8 cellular contexts compared by ENCODE assay signal in the genomic region with DNA sequence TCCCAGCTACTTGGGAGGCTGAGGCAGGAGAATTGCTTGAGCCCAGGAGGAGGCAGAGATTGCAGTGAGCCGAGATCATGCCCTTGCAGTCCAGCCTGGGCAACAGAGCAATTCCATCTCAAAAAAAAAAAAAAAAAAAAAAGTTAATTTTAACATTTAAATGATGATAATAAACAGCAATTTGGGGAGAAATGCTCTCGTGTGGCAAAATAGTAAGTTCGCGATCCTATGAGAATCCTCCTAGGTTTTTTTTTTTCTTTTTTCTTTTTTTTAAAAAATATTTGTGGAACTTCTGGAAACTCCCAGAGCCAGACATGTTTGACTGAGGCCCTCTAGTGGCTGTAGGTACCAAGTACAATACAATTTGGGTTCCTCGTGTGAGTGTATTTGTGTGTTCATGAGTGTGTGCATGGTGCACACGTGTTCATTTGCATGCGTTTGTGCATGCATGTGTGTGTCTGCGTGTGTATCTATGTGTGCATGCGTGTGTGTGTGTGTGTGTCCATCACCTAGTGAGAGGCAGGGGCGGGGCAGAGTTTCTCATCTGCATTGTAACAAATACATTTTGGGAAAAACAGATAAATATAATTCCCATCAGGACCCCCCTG. TPM values are rescaled to one million over a fixed set of nuclear protein-coding genes. Genes with fewer than 3 reads are reported as not detected.
DNase-seq lines count a peak whose midpoint lies in the region; ATAC-seq, FAIRE-seq and TF ChIP-seq lines count a peak whose summit lies in the region.

No MANE protein-coding gene starts in this region.

- POLR2A ChIA-PET in A549 (lab: Yijun Ruan, JAX), result no interaction called here

- intact Hi-C loops in transverse colon (cut with DNase I; ENCODE audit: low total_unique reads), result no loop called here

- 3% methylated on average over 10 of the region's 10 CpGs for WGBS in A549 (ENCODE audit: missing lambda C conversion rate)
- WGBS in lung, 2 donors, result 9 to 10% methylated on average over 10 of the region's 10 CpGs
- WGBS in transverse colon (ENCODE audit: low coverage in 1 of 2), 2 donors, result 7% methylated on average over 9 to 10 of the region's 10 CpGs

- H3K9me3 Mint-ChIP-seq in T-helper 2 cell treated with Interferon-gamma antibody and Interleukin-4, amounts not matched to agents 5 μg/mL and 100 μg/mL, for 36 hours, result no peaks in the 10 kb centered on the region

- H3K27me3 ChIP-seq in lung (ENCODE audit: control insufficient read depth, insufficient read depth) (no peaks in the 10 kb centered on the region), transverse colon (peaks cover 4% of the 10 kb centered on the region)

- H3K4me3 ChIP-seq in A549 (no peak overlapping the region), lung (no peak overlapping the region), transverse colon (no peak overlapping the region)

- H3K36me3 Mint-ChIP-seq in T-helper 2 cell treated with Interferon-gamma antibody and Interleukin-4, amounts not matched to agents 5 μg/mL and 100 μg/mL, for 36 hours (ENCODE audit: low read depth), result no peaks in the 10 kb centered on the region

- H3K4me3 Mint-ChIP-seq in T-helper 2 cell treated with Interferon-gamma antibody and Interleukin-4, amounts not matched to agents 5 μg/mL and 100 μg/mL, for 36 hours, result no peak overlapping the region

- H3K9me3 ChIP-seq in A549, result no peaks in the 10 kb centered on the region
- H3K9me3 ChIP-seq in lung (ENCODE audit: control insufficient read depth in 2 of 2, insufficient read depth in 1 of 2, low read length in 1 of 2), result peaks cover 0 to 3% of the 10 kb centered on the region in 2 donors
- no peaks in the 10 kb centered on the region for H3K9me3 ChIP-seq in transverse colon

- H3K27me3 Mint-ChIP-seq in T-helper 2 cell treated with Interferon-gamma antibody and Interleukin-4, amounts not matched to agents 5 μg/mL and 100 μg/mL, for 36 hours (ENCODE audit: low read depth), result peaks cover 4% of the 10 kb centered on the region

- ATAC-seq in A549 (peak; percentile 62 to 68; a peak in 5 of 6 replicates), lung (ENCODE audit: insufficient read depth, low FRiP score) (no peak), GM18858 (IDR thresholded peaks at IDR 0.05; ENCODE audit: unreplicated experiment) (no peak)

- H3K4me1 ChIP-seq in A549 (peaks cover 8% of the 10 kb centered on the region; the same call in 1 of the 3 replicates), lung (ENCODE audit: control insufficient read depth in 2 of 2, insufficient read depth in 2 of 2, low read length in 2 of 2) (no peaks in the 10 kb centered on the region), transverse colon (peaks cover 0 to 16% (median 12%) of the 10 kb centered on the region in 4 donors)

- H3K4me2 ChIP-seq in A549, result peak overlapping the region; percentile 47; the same call in 2 of the 3 replicates

- TF ChIP-seq POLR2A in A549 (IDR thresholded peaks at IDR 0.05; ENCODE audit: low read length) (no peak), transverse colon (IDR thresholded peaks at IDR 0.05) (no peak)

- TF ChIP-seq CTCF in A549 (IDR thresholded peaks at IDR 0.05) (peak; percentile 60), lung (IDR thresholded peaks at IDR 0.05; ENCODE audit: control extremely low read depth, extremely low read depth) (peak; percentile 68), transverse colon (IDR thresholded peaks at IDR 0.05) (peak; percentile 74 to 88 (median 82))

- peak; percentile 39 to 79 for DNase-seq in A549 (ENCODE audit: low read depth in 1 of 2, low spot score in 1 of 2)
- DNase-seq in GDM1 (lab: John Stamatoyannopoulos, UW), result peak; percentile 42
- DNase-seq in NCI-H1105 treated with DMSO at 0.1 percent for 48 hours (lab: John Stamatoyannopoulos, UW), result peak; percentile 80
- DNase-seq in T-helper 2 cell treated with Interferon-gamma antibody and Interleukin-4, amounts not matched to agents 5 μg/mL and 100 μg/mL, for 36 hours (ENCODE audit: low spot score), result peak; percentile 23
- DNase-seq in dermis microvascular lymphatic vessel endothelial cell (ENCODE audit: low read depth in 2 of 2), result peak; percentile 73 to 81
- no peak for DNase-seq in lung (ENCODE audit: low spot score)
- DNase-seq in transverse colon, result no peak

- H3K27ac ChIP-seq in A549, result no peak overlapping the region
- no peak overlapping the region for H3K27ac ChIP-seq in lung (ENCODE audit: low read depth in 1 of 2, low read length in 1 of 2)
- H3K27ac ChIP-seq in transverse colon, result no peak overlapping the region

- in situ Hi-C loops in transverse colon (cut with MboI; ENCODE audit: low pct_ligation_motif_present in 1 of 4, low pct_unique_long_range_greater_than_20kb in 1 of 4, low sequenced_read_pairs in 3 of 4), result loop anchor here in 2 of 4 donors (25.0 kb wide), 1 partner anchor 104 kb away; the partner anchor contains the start of gene PEAK3 (in 2 of the 2)

- H3K4me1 Mint-ChIP-seq in T-helper 2 cell treated with Interferon-gamma antibody and Interleukin-4, amounts not matched to agents 5 μg/mL and 100 μg/mL, for 36 hours (ENCODE audit: low read depth), result peaks cover 4% of the 10 kb centered on the region

- peak; percentile 66 to 69 for TF ChIP-seq RAD21 in A549 (conservative IDR thresholded peaks at IDR 0.05 in 1 of 2, IDR thresholded peaks at IDR 0.05 in 1 of 2)

- H3K27ac Mint-ChIP-seq in T-helper 2 cell treated with Interferon-gamma antibody and Interleukin-4, amounts not matched to agents 5 μg/mL and 100 μg/mL, for 36 hours, result no peak overlapping the region

- FAIRE-seq in A549 (lab: Jason Lieb, UNC), result no peak

- CTCF ChIA-PET in A549 (lab: Yijun Ruan, JAX), result interaction anchor here (0.6 to 2.9 kb wide), 22 partner anchors 8 to 321 kb away, joined by 3 to 21 read pairs (median 3); no protein-coding TSS in a partner anchor

- no peaks in the 10 kb centered on the region for H3K36me3 ChIP-seq in lung (ENCODE audit: control insufficient read depth in 2 of 2, insufficient read depth in 2 of 2, low read length in 2 of 2)
- H3K36me3 ChIP-seq in transverse colon, result no peaks in the 10 kb centered on the region

- no peak for TF ChIP-seq EP300 in A549 (IDR thresholded peaks at IDR 0.05)
- no peak for TF ChIP-seq EP300 in transverse colon (IDR thresholded peaks at IDR 0.05; ENCODE audit: low read depth)

TF ChIP-seq in A549, 52 proteins besides CTCF, POLR2A, EP300 and RAD21:
- TF ChIP-seq SMC3 (IDR thresholded peaks at IDR 0.05) (peak; percentile 36; the same call in 1 of the 3 replicates), CHD4 (IDR thresholded peaks at IDR 0.05; ENCODE audit: borderline replicate concordance) (no peak)

RNA-seq across cellular contexts. Expression of gene TMPRSS9, which starts 31.2 kb away (rescaled TPM):
- 0.01 TPM in 1 of 2 replicates, not detected in the other for polyA plus RNA-seq in A549 (2011; rRNA removed)
- 0.01 TPM in 2 replicates for polyA plus RNA-seq in A549 (2012; cell fraction: cytosol; rRNA removed)
- 0.11 and 0.36 TPM in 2 replicates for polyA plus RNA-seq in A549 (2012; cell fraction: nucleus; rRNA removed)
- polyA plus RNA-seq in A549 (2017; fragmentation: RNase III; extraction: RNeasy Plus Mini Kit Qiagen cat#74134 plus additional on column Dnase treatment), result 0.04 TPM in 1 of 3 replicates, not detected in the others
- polyA minus RNA-seq in A549 (2011; rRNA and poly(A)+ RNA removed), result not detected in 2 replicates
- not detected in 2 replicates for total RNA-seq in dermis microvascular lymphatic vessel endothelial cell
- under 1 TPM in 1 of 2 donors, not detected in 1; 0.09 TPM for total RNA-seq in lung
- under 1 TPM; 0.05 to 0.37 TPM for polyA plus RNA-seq in lung
- under 1 TPM in 1 of 4 donors, not detected in 3; 0.27 TPM for total RNA-seq in transverse colon

RNA-seq across cellular contexts. Expression of gene TIMM13, which starts 36.2 kb away (rescaled TPM):
- polyA plus RNA-seq in A549 (2011; rRNA removed) (23.9 and 24.7 TPM in 2 replicates), A549 (2017; fragmentation: RNase III; extraction: RNeasy Plus Mini Kit Qiagen cat#74134 plus additional on column Dnase treatment) (73.6 to 85.7 TPM (median 81.2 TPM) in 3 replicates), lung (100 to 1,000 TPM in 1 of 2 donors, 10 to 100 TPM in 1; 58.5 to 103 TPM)
- polyA plus RNA-seq in A549 (2012; cell fraction: cytosol; rRNA removed), result 128 and 159 TPM in 2 replicates
- polyA plus RNA-seq in A549 (2012; cell fraction: nucleus; rRNA removed), result 95.9 and 129 TPM in 2 replicates
- 5.7 and 9.2 TPM in 2 replicates for polyA minus RNA-seq in A549 (2011; rRNA and poly(A)+ RNA removed)
- total RNA-seq in dermis microvascular lymphatic vessel endothelial cell (50.4 and 54.4 TPM in 2 replicates), lung (100 to 1,000 TPM in 1 of 2 donors, 10 to 100 TPM in 1; 27.2 to 103 TPM), transverse colon (10 to 100 TPM; 10.8 to 54.9 (median 30.8) TPM)

Comparison
In these comparisons a context has a peak if more than half of its experiments do, and no peak if none do; other contexts are left out.
1. ATAC-seq: peak in A549 (2 of 2); none in lung (single experiment) and GM18858 (single experiment).
2. DNase-seq: peak in A549 (2 of 2), GDM1 (single experiment), NCI-H1105 treated with DMSO at 0.1 percent for 48 hours (single experiment), T-helper 2 cell treated with Interferon-gamma antibody and Interleukin-4, amounts not matched to agents 5 μg/mL and 100 μg/mL, for 36 hours (single experiment) and dermis microvascular lymphatic vessel endothelial cell (2 of 2); none in lung (single experiment) and transverse colon (single experiment).
3. Peak in every context shown above with its lines, with median percentiles within 50 percentile points of each other: CTCF ChIP-seq.